In the genomic region with DNA sequence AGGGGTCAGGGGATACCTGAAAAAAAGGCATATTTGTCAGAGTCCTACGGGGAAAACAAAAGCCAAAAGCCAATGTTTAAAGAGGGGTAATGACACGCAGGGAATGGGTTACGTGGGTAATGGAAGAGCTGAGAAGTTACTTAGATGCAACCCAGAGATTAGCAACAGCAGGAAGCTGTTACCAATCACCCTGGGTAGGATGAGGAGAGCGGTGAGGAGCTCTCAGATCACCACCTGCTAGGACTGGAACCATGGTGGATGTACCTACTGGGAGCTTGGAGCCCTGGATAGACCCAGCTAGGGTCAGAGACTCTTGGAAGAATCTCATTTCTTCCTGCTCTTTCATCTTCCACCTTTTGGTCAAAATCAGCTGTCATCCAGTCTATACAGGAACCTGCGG, we compare ENCODE assay signal across 30 cellular contexts. TPM values are rescaled to one million over a fixed set of nuclear protein-coding genes. Genes with fewer than 3 reads are reported as not detected.
DNase-seq lines count a peak whose midpoint lies in the region; ATAC-seq, FAIRE-seq and TF ChIP-seq lines count a peak whose summit lies in the region.
"Had no signal": no experiment of that assay in that cellular context is flagged by ENCODE, and none has a peak within 500 bp of the region (broad histone marks: within the 10 kb centered on the region; RNA-seq: fewer than 3 reads in every experiment).

No MANE protein-coding gene starts in this region.

- TF ChIP-seq RAD21 in K562 (CRISPR knock-in tag; conservative IDR thresholded peaks at IDR 0.05 in 1 of 2, IDR thresholded peaks at IDR 0.05 in 1 of 2) = no peak

- no peak overlapping the region for H3K4ac ChIP-seq in trophoblast cell (ENCODE audit: low read depth, low read length)

- TF ChIP-seq CTCF in HL-60 (IDR thresholded peaks at IDR 0.05; ENCODE audit: insufficient read depth, low read length) (no peak), K562 (IDR thresholded peaks at IDR 0.05 in 2 of 3, conservative IDR thresholded peaks at IDR 0.05 in 1 of 3; ENCODE audit: insufficient read depth in 2 of 3, low read depth in 1 of 3, low read length in 3 of 3) (no peak), osteoblast (IDR thresholded peaks at IDR 0.05; ENCODE audit: extremely low read depth, low read depth, low read length) (no peak)

- H3K36me3 ChIP-seq in BLaER1 (no peaks in the 10 kb centered on the region), K562 (ENCODE audit: control insufficient read depth, insufficient read depth, low read length) (no peaks in the 10 kb centered on the region), osteoblast (ENCODE audit: insufficient read depth, low read length) (no peaks in the 10 kb centered on the region), trophoblast cell (ENCODE audit: control insufficient read depth in 1 of 2, insufficient read depth in 2 of 2, low read length in 2 of 2) (no peaks in the 10 kb centered on the region)
- H3K36me3 ChIP-seq: lower lobe of right lung, SJSA1 had no signal

- no peak overlapping the region for H3K18ac ChIP-seq in trophoblast cell (ENCODE audit: low read length)

- no peak overlapping the region for H4K12ac ChIP-seq in trophoblast cell (ENCODE audit: low read depth, low read length)

- intact Hi-C loops in K562 (cut with micrococcal nuclease) = no loop called here

- in situ Hi-C loops in K562 (cut with MboI) = no loop called here

- 54% methylated on average over 5 of the region's 5 CpGs for WGBS in K562 (ENCODE audit: insufficient coverage, low coverage, missing lambda C conversion rate)
- WGBS in trophoblast cell (ENCODE audit: extremely low coverage, insufficient coverage, insufficient read length) = no CpG with 5 or more reads among the region's 5 CpGs

- no peak overlapping the region for H2AK5ac ChIP-seq in trophoblast cell (ENCODE audit: low read length)

- POLR2A ChIA-PET in K562 (lab: Yijun Ruan, JAX) = interaction anchor here (0.6 to 1.1 kb wide), 2 partner anchors 54 to 85 kb away, joined by 3 read pairs; no protein-coding TSS in a partner anchor

- peak in 1 of 2 experiments; percentile 69 for DNase-seq in HL-60 (ENCODE audit: low read depth in 1 of 2, low spot score in 1 of 2)
- no peak for DNase-seq in K562 (ENCODE audit: extremely low read depth in 1 of 4, low spot score in 3 of 4)
- no peak for DNase-seq in osteoblast (ENCODE audit: insufficient read length, low spot score, missing footprints)
- DNase-seq in cortex of kidney (lab: John Stamatoyannopoulos, UW) = no peak
- DNase-seq in trophoblast cell = no peak
- DNase-seq: activated CD4-positive, alpha-beta T cell treated with anti-CD3 and anti-CD28 coated beads for 36 hours; activated CD8-positive, alpha-beta memory T cell treated with anti-CD3 and anti-CD28 coated beads for 24 hours; activated naive CD4-positive, alpha-beta T cell; activated T-cell treated with anti-CD3 and anti-CD28 coated beads, Interleukin-2, amount 50 U/mL, for 1 hour; amniotic stem cell; dermis blood vessel endothelial cell; EL; kidney; lower lobe of right lung; MV-4-11; NCI-H1694 treated with DMSO at 0.1 percent for 48 hours; NCI-H2171; NCI-H524 treated with DMSO at 0.1 percent for 48 hours; stimulated activated CD8-positive, alpha-beta memory T cell treated with anti-CD3 and anti-CD28 coated beads, Interleukin-4, amount 100 ng/mL, for 48 hours had no signal

- H3K4me2 ChIP-seq in BLaER1 (peak overlapping the region; percentile 69; the same call in 1 of the 2 replicates), K562 (ENCODE audit: insufficient read depth, low read length) (no peak overlapping the region), osteoblast (ENCODE audit: insufficient read depth, low read length) (no peak overlapping the region), trophoblast cell (ENCODE audit: low read length) (no peak overlapping the region)

- H3K9ac ChIP-seq in BLaER1 = no peak overlapping the region
- H3K9ac ChIP-seq in K562 (ENCODE audit: insufficient read depth in 1 of 2, low read depth in 2 of 2, low read length in 2 of 2) = no peak overlapping the region; a peak in 1 of 4 replicates
- no peak overlapping the region for H3K9ac ChIP-seq in trophoblast cell (ENCODE audit: low read length)

- H3K79me1 ChIP-seq in trophoblast cell (ENCODE audit: low read length) = no peaks in the 10 kb centered on the region

- H3K27me3 ChIP-seq in BLaER1 (no peaks in the 10 kb centered on the region), HL-60 (ENCODE audit: insufficient read depth, poor library complexity, severe bottlenecking) (no peaks in the 10 kb centered on the region), K562 (ENCODE audit: control insufficient read depth in 2 of 2, insufficient read depth in 2 of 2, low read length in 2 of 2) (no peaks in the 10 kb centered on the region), osteoblast (ENCODE audit: insufficient read depth, low read length) (no peaks in the 10 kb centered on the region), trophoblast cell (ENCODE audit: insufficient read depth, low read length) (no peaks in the 10 kb centered on the region)
- H3K27me3 ChIP-seq: SJSA1 had no signal

- BruUV-seq in K562 (replicated peaks; lab: Mats Ljungman, UMichigan) = no TSS peak

- H2BK120ac ChIP-seq in trophoblast cell (ENCODE audit: insufficient read depth, low read length, poor library complexity) = no peak overlapping the region

- no peak overlapping the region for H2BK12ac ChIP-seq in trophoblast cell (ENCODE audit: low read length)

- H2BK5ac ChIP-seq in trophoblast cell (ENCODE audit: low read depth, low read length, poor library complexity) = no peak overlapping the region

- H3K27ac ChIP-seq in BLaER1 (no peak overlapping the region), HL-60 (replicated peaks) (peak overlapping the region; percentile 96), K562 (ENCODE audit: extremely low read depth, low read depth, low read length) (no peak overlapping the region), osteoblast (ENCODE audit: low read depth, low read length) (peak overlapping the region; percentile 74), trophoblast cell (ENCODE audit: low read depth, low read length) (no peak overlapping the region)
- H3K27ac ChIP-seq: SJSA1 had no signal

- H4K91ac ChIP-seq in trophoblast cell (ENCODE audit: low read depth, low read length) = no peak overlapping the region

- H3K14ac ChIP-seq in trophoblast cell (ENCODE audit: low read length) = no peak overlapping the region

- TF ChIP-seq POLR2A in K562 (conservative IDR thresholded peaks at IDR 0.05) = no peak

- H3K4me3 ChIP-seq in BLaER1 = no peak overlapping the region
- H3K4me3 ChIP-seq in HL-60 (replicated peaks; ENCODE audit: insufficient read depth, low read length) = no peak overlapping the region
- no peak overlapping the region for H3K4me3 ChIP-seq in K562
- no peak overlapping the region for H3K4me3 ChIP-seq in osteoblast (ENCODE audit: insufficient read depth, low read length)
- H3K4me3 ChIP-seq in trophoblast cell (ENCODE audit: low read depth, low read length) = no peak overlapping the region
- H3K4me3 ChIP-seq: lower lobe of right lung, SJSA1 had no signal

- H4K8ac ChIP-seq in trophoblast cell (ENCODE audit: low read depth, low read length) = no peak overlapping the region

- CTCF ChIA-PET in K562 (lab: Yijun Ruan, JAX; ENCODE audit: low intra/inter-chr PET ratio) = no interaction called here

- H3K9me3 ChIP-seq in BLaER1 = peaks cover 21% of the 10 kb centered on the region
- 0 out of 2 replicates have a peak, but pooled peaks cover 3% of the 10 kb centered on the region for H3K9me3 ChIP-seq in K562 (replicated peaks; ENCODE audit: control insufficient read depth, insufficient read depth, low read depth, low read length)
- H3K9me3 ChIP-seq in osteoblast (ENCODE audit: low read depth, low read length) = no peaks in the 10 kb centered on the region
- H3K9me3 ChIP-seq in trophoblast cell (ENCODE audit: insufficient read depth, low read depth, low read length) = no peaks in the 10 kb centered on the region
- H3K9me3 ChIP-seq: lower lobe of right lung, SJSA1 had no signal

- H4K20me1 ChIP-seq in BLaER1 (no peaks in the 10 kb centered on the region), K562 (replicated peaks; ENCODE audit: control insufficient read depth, insufficient read depth, low read length) (no peaks in the 10 kb centered on the region), osteoblast (ENCODE audit: insufficient read depth, low read length) (no peaks in the 10 kb centered on the region)

- no peaks in the 10 kb centered on the region for H3K79me2 ChIP-seq in K562 (ENCODE audit: control insufficient read depth, insufficient read depth, low read length)
- no peaks in the 10 kb centered on the region for H3K79me2 ChIP-seq in osteoblast (ENCODE audit: insufficient read depth, low read length)
- H3K79me2 ChIP-seq in trophoblast cell (ENCODE audit: control insufficient read depth, insufficient read depth, low read length, poor library complexity) = no peaks in the 10 kb centered on the region

- H2AFZ ChIP-seq in K562 (ENCODE audit: low read depth, low read length) (peak overlapping the region; percentile 92), osteoblast (ENCODE audit: low read length) (no peak overlapping the region), trophoblast cell (ENCODE audit: insufficient read depth, low read length, poor library complexity) (no peak overlapping the region)

- no peaks in the 10 kb centered on the region for H3K9me1 ChIP-seq in K562 (ENCODE audit: control insufficient read depth, insufficient read depth, low read length)

- H3K4me1 ChIP-seq in BLaER1 (peaks cover 44% of the 10 kb centered on the region), K562 (replicated peaks in 1 of 2; ENCODE audit: control insufficient read depth in 2 of 2, insufficient read depth in 2 of 2, low read length in 2 of 2) (peaks cover 32 to 60% of the 10 kb centered on the region in 2 experiments), osteoblast (ENCODE audit: insufficient read depth, low read length) (peaks cover 70% of the 10 kb centered on the region), trophoblast cell (ENCODE audit: control insufficient read depth in 1 of 2, insufficient read depth in 2 of 2, low read length in 2 of 2) (peaks cover 11 to 13% of the 10 kb centered on the region in 2 experiments)

- FAIRE-seq in K562 (lab: Jason Lieb, UNC) = no peak
- FAIRE-seq: endometrium, GM19239, kidney, RCC 7860, TTC549, urothelium cell line had no signal

- TF ChIP-seq EP300 in K562 (IDR thresholded peaks at IDR 0.05; ENCODE audit: low read length) = no peak

- no peak for ATAC-seq in K562
- no peak for ATAC-seq in GM21367 (IDR thresholded peaks at IDR 0.05; ENCODE audit: unreplicated experiment)
- ATAC-seq in HG02588 (IDR thresholded peaks at IDR 0.05; ENCODE audit: unreplicated experiment) = no peak
- ATAC-seq: activated CD4-positive, alpha-beta T cell treated with anti-CD3 and anti-CD28 coated beads for 36 hours; HCT116; lower lobe of right lung; T-cell had no signal

- H3K23ac ChIP-seq in trophoblast cell (ENCODE audit: low read length) = no peak overlapping the region

RNA-seq across cellular contexts. Expression of a gene that starts 51.2 kb away (rescaled TPM):
- 44.6 and 48.3 TPM in 2 replicates for total RNA-seq in K562 (2011; cell fraction: chromatin; rRNA removed; ENCODE audit: low replicate concordance)
- 26.7 and 28.9 TPM in 2 replicates for total RNA-seq in K562 (2011; cell fraction: nucleolus; rRNA removed)
- total RNA-seq in K562 (2011; cell fraction: nucleoplasm; rRNA removed) = 56.0 and 88.0 TPM in 2 replicates
- 15.7 and 17.3 TPM in 2 replicates for total RNA-seq in K562 (2014; rRNA removed)
- total RNA-seq in K562 (2014; rRNA removed; fragmentation: Illumina TruSeq; extraction: Trizol) = 18.8 and 20.3 TPM in 2 replicates
- total RNA-seq in K562 (2015; rRNA removed; fragmentation: Illumina TruSeq; extraction: Trizol) = 14.1 and 14.7 TPM in 2 replicates
- total RNA-seq in K562 (2021) = 42.6 and 51.9 TPM in 2 replicates
- polyA plus RNA-seq in K562 (2011; rRNA removed) = 23.1 and 43.4 TPM in 2 replicates
- polyA plus RNA-seq in K562 (2011; cell fraction: cytosol; rRNA removed) = 24.8 and 52.3 TPM in 2 replicates
- 39.0 and 49.3 TPM in 2 replicates for polyA plus RNA-seq in K562 (2011; cell fraction: nucleus; rRNA removed)
- 22.7 and 30.7 TPM in 2 replicates for polyA plus RNA-seq in K562 (2012)
- polyA plus RNA-seq in K562 (2014; fragmentation: Illumina TruSeq; extraction: Trizol) = 33.9 and 35.5 TPM in 2 replicates
- 10 to 100 TPM; 10.1 to 21.8 TPM for polyA plus RNA-seq in K562 (2014; fragmentation: Nextera tagmentation; extraction: Ambion mirVana)
- polyA plus RNA-seq in K562 (2014; rRNA removed) = 21.0 and 22.4 TPM in 2 replicates
- polyA minus RNA-seq in K562 (2011; rRNA and poly(A)+ RNA removed) = 19.7 and 35.1 TPM in 2 replicates
- 25.3 and 46.8 TPM in 2 replicates for polyA minus RNA-seq in K562 (2011; cell fraction: cytosol; rRNA and poly(A)+ RNA removed)
- polyA minus RNA-seq in K562 (2011; cell fraction: nucleus; rRNA and poly(A)+ RNA removed) = 10.1 and 22.5 TPM in 2 replicates
- 22.4 and 25.6 TPM in 2 replicates for total RNA-seq in osteoblast
- polyA plus RNA-seq in trophoblast cell (2013) = 8.4 and 8.8 TPM in 2 replicates

Comparison
In these comparisons a context has a peak if more than half of its experiments do, and no peak if none do; other contexts are left out.
1. H3K27ac ChIP-seq: peak in HL-60 (single experiment) and osteoblast (single experiment); none in BLaER1 (single experiment), K562 (single experiment) and trophoblast cell (single experiment).